ENCODE assay signal across 28 cellular contexts in the genomic region with DNA sequence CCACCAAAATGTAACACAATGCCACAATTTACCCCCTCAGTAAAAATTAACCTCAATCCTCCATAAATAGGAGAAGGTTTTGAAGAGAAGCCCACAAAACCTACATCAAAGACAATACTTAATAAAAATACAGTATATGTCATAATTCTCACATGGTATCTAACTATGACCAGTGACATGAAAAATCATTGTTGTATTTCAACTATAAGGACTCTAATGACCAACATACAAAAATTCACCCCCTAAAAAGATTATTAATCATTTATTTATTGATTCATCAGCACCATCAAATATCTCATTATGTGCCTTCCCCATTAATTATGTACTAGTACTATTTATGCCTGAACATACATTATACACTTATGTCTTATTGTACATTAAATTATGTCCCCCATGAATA.
"Had no signal": no experiment of that assay in that cellular context is flagged by ENCODE, and none has a peak within 500 bp of the region (broad histone marks: within the 10 kb centered on the region; RNA-seq: fewer than 3 reads in every experiment).

No MANE protein-coding gene starts in this region.

- FAIRE-seq: endometrium, endothelial cell of umbilical vein, frontal cortex had no signal

- H3K27ac ChIP-seq: colonic mucosa, coronary artery, dorsolateral prefrontal cortex, epithelial cell of prostate, esophagus muscularis mucosa, esophagus squamous epithelium, foreskin keratinocyte, gastrocnemius medialis, gastroesophageal sphincter, heart left ventricle, heart right ventricle had no signal

- ATAC-seq: effector memory CD8-positive, alpha-beta T cell; esophagus mucosa; foreskin keratinocyte; gastrocnemius medialis; gastroesophageal sphincter; heart left ventricle; heart right ventricle had no signal

- H3K4me3 Mint-ChIP-seq: dendritic cell treated with granulocyte-macrophage colony-stimulating factor and Interleukin-4, amounts not matched to agents 40 ng/mL and 50 ng/mL, for 4 days; effector memory CD8-positive, alpha-beta T cell; endodermal cell had no signal

- H3K4me1 ChIP-seq: colonic mucosa, esophagus muscularis mucosa, esophagus squamous epithelium, foreskin keratinocyte, gastrocnemius medialis, gastroesophageal sphincter, heart left ventricle, heart right ventricle had no signal

- H3K27me3 Mint-ChIP-seq: dendritic cell treated with granulocyte-macrophage colony-stimulating factor and Interleukin-4, amounts not matched to agents 40 ng/mL and 50 ng/mL, for 4 days; effector memory CD8-positive, alpha-beta T cell had no signal

- H3K27me3 ChIP-seq: esophagus muscularis mucosa, foreskin keratinocyte, gastrocnemius medialis, gastroesophageal sphincter had no signal

- DNase-seq: colonic mucosa; cortex of kidney; dermis blood vessel endothelial cell; dorsolateral prefrontal cortex; effector CD4-positive, alpha-beta T cell; effector CD8-positive, alpha-beta T cell; effector memory CD4-positive, alpha-beta T cell; effector memory CD8-positive, alpha-beta T cell; endodermal cell; erythroblast; esophagus squamous epithelium; foreskin fibroblast; foreskin melanocyte; gastrocnemius medialis; glutamatergic neuron; head of caudate nucleus; heart left ventricle; heart right ventricle had no signal

- H3K9me3 ChIP-seq: colonic mucosa, esophagus squamous epithelium, gastrocnemius medialis, gastroesophageal sphincter had no signal

- H3K36me3 ChIP-seq: colonic mucosa, esophagus muscularis mucosa, esophagus squamous epithelium, gastrocnemius medialis, gastroesophageal sphincter, heart left ventricle, heart right ventricle had no signal

- H3K4me3 ChIP-seq: colonic mucosa, coronary artery, dorsolateral prefrontal cortex, esophagus muscularis mucosa, esophagus squamous epithelium, gastrocnemius medialis, gastroesophageal sphincter, heart left ventricle, heart right ventricle had no signal

- H3K9me3 Mint-ChIP-seq: dendritic cell treated with granulocyte-macrophage colony-stimulating factor and Interleukin-4, amounts not matched to agents 40 ng/mL and 50 ng/mL, for 4 days; effector memory CD8-positive, alpha-beta T cell had no signal
